8 cellular contexts compared by ENCODE assay signal in genomic region chr15:90184786-90185704, GRCh38. TPM values are rescaled to one million over a fixed set of nuclear protein-coding genes. Genes with fewer than 3 reads are reported as not detected.
DNase-seq lines count a peak whose midpoint lies in the region; ATAC-seq, FAIRE-seq and TF ChIP-seq lines count a peak whose summit lies in the region.

No MANE protein-coding gene starts in this region.

- CTCF ChIA-PET in endothelial cell of umbilical vein (lab: Charles Lee): interaction anchor here (1.0 kb wide), 1 partner anchor 30 kb away, joined by 3 read pairs; no protein-coding TSS in a partner anchor

- H4K20me1 ChIP-seq in BLaER1 treated with 17β-estradiol and CSF1 and Interleukin-3, amounts not matched to agents 10 nM and 100 nM: peaks cover 0 to 11% (median 0%) of the 10 kb centered on the region in 11 experiments; a peak in 4 of 22 replicates
- H4K20me1 ChIP-seq in endothelial cell of umbilical vein (replicated peaks; ENCODE audit: control insufficient read depth, extremely low read depth, insufficient read depth, low read length): no peaks in the 10 kb centered on the region

- H3K4me3 ChIP-seq in BLaER1 treated with 17β-estradiol and CSF1 and Interleukin-3, amounts not matched to agents 10 nM and 100 nM: peak overlapping the region; percentile 64 to 94 (median 79)
- H3K4me3 ChIP-seq in endothelial cell of umbilical vein (replicated peaks in 1 of 3; ENCODE audit: insufficient read depth in 1 of 3, low read depth in 1 of 3, low read length in 3 of 3) (peak overlapping the region in 1 of 3 experiments; percentile 6), mononuclear cell (ENCODE audit: low read length) (peak overlapping the region; percentile 60), stomach (peak overlapping the region; percentile 68 to 78 (median 76))

- peak overlapping the region; percentile 75 to 85 (median 82) for H3K9ac ChIP-seq in BLaER1 treated with 17β-estradiol and CSF1 and Interleukin-3, amounts not matched to agents 10 nM and 100 nM
- no peak overlapping the region for H3K9ac ChIP-seq in endothelial cell of umbilical vein (replicated peaks; ENCODE audit: extremely low read depth, insufficient read depth, low read length)

- H3K27ac ChIP-seq in BLaER1 treated with 17β-estradiol and CSF1 and Interleukin-3, amounts not matched to agents 10 nM and 100 nM: peak overlapping the region; percentile 62 to 98 (median 86)
- H3K27ac ChIP-seq in endothelial cell of umbilical vein (ENCODE audit: insufficient read depth, low read depth, low read length): no peak overlapping the region
- H3K27ac ChIP-seq in stomach: peak overlapping the region; percentile 93 to 98 (median 96)

- no peak for TF ChIP-seq CTCF in endothelial cell of umbilical vein (IDR thresholded peaks at IDR 0.05; ENCODE audit: extremely low read depth in 1 of 2, insufficient read depth in 1 of 2, low read depth in 1 of 2, low read length in 2 of 2)
- TF ChIP-seq CTCF in stomach (IDR thresholded peaks at IDR 0.05): peak in 1 of 7 experiments; percentile 20

- peak overlapping the region; percentile 81 to 98 (median 94) for H3K4me2 ChIP-seq in BLaER1 treated with 17β-estradiol and CSF1 and Interleukin-3, amounts not matched to agents 10 nM and 100 nM
- H3K4me2 ChIP-seq in endothelial cell of umbilical vein (ENCODE audit: insufficient read depth, low read length): peak overlapping the region; percentile 33

- dilution Hi-C loops in endothelial cell of umbilical vein (cut with MboI; ENCODE audit: extremely low pct_ligation_motif_present, low sequenced_read_pairs): no loop called here

- intact Hi-C loops in endothelial cell of umbilical vein (cut with micrococcal nuclease) (no loop called here), stomach (cut with DNase I; ENCODE audit: low total_unique reads) (no loop called here)

- TF ChIP-seq POLR2A in endothelial cell of umbilical vein (IDR thresholded peaks at IDR 0.05; ENCODE audit: low read depth, low read length) (no peak), stomach (IDR thresholded peaks at IDR 0.05) (peak in 1 of 4 donors; percentile 34)

- ATAC-seq in GM19035 (IDR thresholded peaks at IDR 0.05; ENCODE audit: unreplicated experiment): peak; percentile 78
- ATAC-seq in HG03139 (IDR thresholded peaks at IDR 0.05; ENCODE audit: unreplicated experiment): peak; percentile 59

- no peak for TF ChIP-seq EP300 in stomach (IDR thresholded peaks at IDR 0.05)

- peak; percentile 21 for FAIRE-seq in endothelial cell of umbilical vein (lab: Jason Lieb, UNC)

- H3K9me1 ChIP-seq in endothelial cell of umbilical vein (replicated peaks; ENCODE audit: control insufficient read depth, extremely low read depth, insufficient read depth, low read length): no peaks in the 10 kb centered on the region

- no peaks in the 10 kb centered on the region for H3K9me3 ChIP-seq in BLaER1 treated with 17β-estradiol and CSF1 and Interleukin-3, amounts not matched to agents 10 nM and 100 nM (replicated peaks in 1 of 11)
- H3K9me3 ChIP-seq in endothelial cell of umbilical vein (replicated peaks; ENCODE audit: control insufficient read depth, insufficient read depth, low read length): no peaks in the 10 kb centered on the region
- H3K9me3 ChIP-seq in mononuclear cell (ENCODE audit: low read depth, low read length): no peaks in the 10 kb centered on the region
- no peaks in the 10 kb centered on the region for H3K9me3 ChIP-seq in stomach

- no peaks in the 10 kb centered on the region for H3K36me3 ChIP-seq in BLaER1 treated with 17β-estradiol and CSF1 and Interleukin-3, amounts not matched to agents 10 nM and 100 nM
- H3K36me3 ChIP-seq in endothelial cell of umbilical vein (ENCODE audit: control insufficient read depth in 2 of 2, extremely low read depth in 1 of 2, insufficient read depth in 2 of 2, low read length in 2 of 2) (no peaks in the 10 kb centered on the region), stomach (no peaks in the 10 kb centered on the region)

- H2AFZ ChIP-seq in endothelial cell of umbilical vein (ENCODE audit: low read depth, low read length): peak overlapping the region; percentile 78

- DNase-seq in NCI-H526 treated with DMSO at 0.1 percent for 48 hours (lab: John Stamatoyannopoulos, UW) (peak; percentile 70), endothelial cell of umbilical vein (ENCODE audit: low read depth, low spot score) (no peak), stomach (peak; percentile 74)
- peak; percentile 75 for DNase-seq in activated CD8-positive, alpha-beta memory T cell treated with anti-CD3 and anti-CD28 coated beads for 24 hours

- WGBS in stomach, 5 donors: 2 to 15% (median 3%) methylated on average over 9 to 67 of the region's 67 CpGs

- POLR2A ChIA-PET in endothelial cell of umbilical vein (lab: Charles Lee): no interaction called here

- no peaks in the 10 kb centered on the region for H3K27me3 ChIP-seq in BLaER1 treated with 17β-estradiol and CSF1 and Interleukin-3, amounts not matched to agents 10 nM and 100 nM
- no peaks in the 10 kb centered on the region for H3K27me3 ChIP-seq in endothelial cell of umbilical vein (ENCODE audit: control insufficient read depth in 2 of 2, insufficient read depth in 2 of 2, low read length in 2 of 2)
- no peaks in the 10 kb centered on the region for H3K27me3 ChIP-seq in mononuclear cell (ENCODE audit: insufficient read depth, low read length)
- H3K27me3 ChIP-seq in stomach: no peaks in the 10 kb centered on the region

- BruUV-seq in endothelial cell of umbilical vein (replicated peaks; lab: Mats Ljungman, UMichigan): no TSS peak

- no peaks in the 10 kb centered on the region for H3K79me2 ChIP-seq in endothelial cell of umbilical vein (ENCODE audit: control insufficient read depth, insufficient read depth, low read length)

- H3K4me1 ChIP-seq in BLaER1 treated with 17β-estradiol and CSF1 and Interleukin-3, amounts not matched to agents 10 nM and 100 nM: peaks cover 57 to 80% (median 73%) of the 10 kb centered on the region in 10 experiments
- H3K4me1 ChIP-seq in endothelial cell of umbilical vein (ENCODE audit: control insufficient read depth, extremely low read depth, insufficient read depth, low read length) (peaks cover 4% of the 10 kb centered on the region), mononuclear cell (ENCODE audit: insufficient read depth, low read length) (peaks cover 52% of the 10 kb centered on the region), stomach (peaks cover 20 to 71% (median 49%) of the 10 kb centered on the region in 4 donors)

TF ChIP-seq in endothelial cell of umbilical vein, 7 proteins besides CTCF, POLR2A, EP300 and RAD21:
- TF ChIP-seq MYC (IDR thresholded peaks at IDR 0.05; ENCODE audit: low read depth, low read length) (no peak), POLR2AphosphoS5 (IDR thresholded peaks at IDR 0.05; ENCODE audit: insufficient read depth, low read depth, low read length) (no peak), GATA2 (IDR thresholded peaks at IDR 0.05; ENCODE audit: insufficient read depth, insufficient read length, low read depth, low read length) (no peak), FOS (IDR thresholded peaks at IDR 0.05; ENCODE audit: borderline replicate concordance, insufficient read depth, low read length) (no peak)

RNA-seq across cellular contexts. Expression of gene SEMA4B, which starts 16.1 kb away (rescaled TPM):
- total RNA-seq in endothelial cell of umbilical vein: 7.1 and 7.8 TPM in 2 replicates
- 6.1 and 7.5 TPM in 2 replicates for polyA plus RNA-seq in endothelial cell of umbilical vein
- 4.0 and 4.6 TPM in 2 replicates for polyA plus RNA-seq in endothelial cell of umbilical vein (2011; cell fraction: cytosol; rRNA removed)
- polyA plus RNA-seq in endothelial cell of umbilical vein (2011; cell fraction: nucleus; rRNA removed): 5.5 and 6.2 TPM in 2 replicates
- polyA plus RNA-seq in endothelial cell of umbilical vein (2012): 12.0 and 13.0 TPM in 2 replicates
- polyA minus RNA-seq in endothelial cell of umbilical vein: 6.9 and 13.6 TPM in 2 replicates
- 23.8 TPM for polyA minus RNA-seq in endothelial cell of umbilical vein (2011; cell fraction: cytosol; rRNA and poly(A)+ RNA removed)
- polyA minus RNA-seq in endothelial cell of umbilical vein (2011; cell fraction: nucleus; rRNA and poly(A)+ RNA removed): 6.3 and 9.6 TPM in 2 replicates
- 7.9 TPM for total RNA-seq in mononuclear cell
- 100 to 1,000 TPM in 1 of 5 donors, 10 to 100 TPM in 4; 37.9 to 199 (median 54.0) TPM for total RNA-seq in stomach
- 10 to 100 TPM; 11.3 to 81.4 (median 17.2) TPM for polyA plus RNA-seq in stomach

RNA-seq across cellular contexts. Expression of gene CIB1, which starts 48.7 kb away (rescaled TPM):
- total RNA-seq in endothelial cell of umbilical vein: 58.3 and 61.0 TPM in 2 replicates
- polyA plus RNA-seq in endothelial cell of umbilical vein: 105 and 137 TPM in 2 replicates
- 88.7 and 98.1 TPM in 2 replicates for polyA plus RNA-seq in endothelial cell of umbilical vein (2011; cell fraction: cytosol; rRNA removed)
- 52.8 and 62.9 TPM in 2 replicates for polyA plus RNA-seq in endothelial cell of umbilical vein (2011; cell fraction: nucleus; rRNA removed)
- polyA plus RNA-seq in endothelial cell of umbilical vein (2012): 75.2 and 82.5 TPM in 2 replicates
- 33.8 and 37.8 TPM in 2 replicates for polyA minus RNA-seq in endothelial cell of umbilical vein
- 31.9 TPM for polyA minus RNA-seq in endothelial cell of umbilical vein (2011; cell fraction: cytosol; rRNA and poly(A)+ RNA removed)
- polyA minus RNA-seq in endothelial cell of umbilical vein (2011; cell fraction: nucleus; rRNA and poly(A)+ RNA removed): 8.5 and 8.9 TPM in 2 replicates
- 33.2 TPM for total RNA-seq in mononuclear cell
- 100 to 1,000 TPM in 1 of 5 donors, 10 to 100 TPM in 4; 27.4 to 166 (median 36.6) TPM for total RNA-seq in stomach
- 100 to 1,000 TPM; 128 to 206 (median 158) TPM for polyA plus RNA-seq in stomach

RNA-seq across cellular contexts. Expression of gene GDPGP1, which starts 49.0 kb away (rescaled TPM):
- 4.4 and 7.2 TPM in 2 replicates for total RNA-seq in endothelial cell of umbilical vein
- polyA plus RNA-seq in endothelial cell of umbilical vein: 4.8 and 6.0 TPM in 2 replicates
- polyA plus RNA-seq in endothelial cell of umbilical vein (2011; cell fraction: cytosol; rRNA removed): 2.9 and 3.6 TPM in 2 replicates
- 2.9 and 3.8 TPM in 2 replicates for polyA plus RNA-seq in endothelial cell of umbilical vein (2011; cell fraction: nucleus; rRNA removed)
- polyA plus RNA-seq in endothelial cell of umbilical vein (2012): 2.1 and 2.2 TPM in 2 replicates
- 10.7 and 14.9 TPM in 2 replicates for polyA minus RNA-seq in endothelial cell of umbilical vein
- polyA minus RNA-seq in endothelial cell of umbilical vein (2011; cell fraction: cytosol; rRNA and poly(A)+ RNA removed): 7.3 TPM
- polyA minus RNA-seq in endothelial cell of umbilical vein (2011; cell fraction: nucleus; rRNA and poly(A)+ RNA removed): 2.1 and 5.1 TPM in 2 replicates
- 3.7 TPM for total RNA-seq in mononuclear cell
- 10 to 100 TPM in 1 of 5 donors, 1 to 10 TPM in 2, under 1 TPM in 1, not detected in 1; under 0.01 to 26.6 (median 5.9) TPM for total RNA-seq in stomach
- polyA plus RNA-seq in stomach: 1 to 10 TPM in 2 of 3 donors, under 1 TPM in 1; 0.92 to 3.2 (median 2.4) TPM
